8 cellular contexts compared by ENCODE assay signal in the genomic region with DNA sequence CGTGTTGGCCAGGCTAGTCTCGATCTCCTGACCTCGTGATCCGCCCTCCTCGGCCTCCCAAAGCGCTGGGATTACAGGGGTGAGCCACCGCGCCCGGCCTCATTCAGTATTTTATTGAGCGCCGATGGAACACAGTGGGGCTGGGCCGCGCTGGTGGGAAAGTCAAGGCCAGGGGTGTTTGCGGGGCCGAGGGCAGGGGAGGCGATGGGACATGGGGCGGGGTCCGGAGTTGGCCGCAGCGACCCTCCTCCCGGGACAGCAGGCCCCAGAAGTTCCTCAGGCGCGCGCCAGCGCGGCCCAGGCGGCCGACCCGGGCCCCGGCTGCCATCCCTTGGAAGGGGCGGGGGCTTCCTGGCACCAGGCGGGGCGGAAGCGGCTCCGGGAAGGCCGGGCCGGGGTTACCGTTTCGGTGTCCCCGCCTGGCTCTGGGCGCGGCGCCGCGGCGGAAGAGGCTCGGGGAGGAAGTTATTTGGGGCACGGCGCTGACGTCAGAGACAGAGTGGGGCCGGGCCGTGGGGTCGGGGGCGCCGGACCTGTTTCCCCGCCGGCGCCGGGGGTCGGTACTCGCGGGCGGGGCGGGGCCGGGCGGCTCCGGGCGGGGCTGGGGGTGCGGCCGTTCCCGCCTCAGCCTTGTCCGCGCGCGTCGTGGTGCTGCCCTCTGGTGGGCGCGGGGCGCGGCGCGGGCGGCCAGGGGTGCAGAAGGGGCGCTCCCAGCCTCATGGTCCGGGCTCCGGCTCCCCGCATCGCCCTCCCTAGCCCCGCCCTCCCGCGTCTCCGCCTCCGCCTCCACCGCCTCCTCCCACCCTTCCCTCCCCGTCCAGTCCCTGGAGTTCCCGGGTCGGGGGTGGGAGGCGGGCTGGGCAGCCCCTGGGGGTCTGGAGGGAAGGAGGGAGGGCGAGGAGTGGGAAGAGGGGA. TPM values are rescaled to one million over a fixed set of nuclear protein-coding genes. Genes with fewer than 3 reads are reported as not detected.
DNase-seq lines count a peak whose midpoint lies in the region; ATAC-seq and TF ChIP-seq lines count a peak whose summit lies in the region.

No MANE protein-coding gene starts in this region.

- TF ChIP-seq CTCF in PC-3 (conservative IDR thresholded peaks at IDR 0.05; ENCODE audit: low read depth, low read length) (0 out of 2 replicates have a peak, but pooled peaks have one; percentile 17), fibroblast of mammary gland (conservative IDR thresholded peaks at IDR 0.05; ENCODE audit: control insufficient read depth, insufficient read depth, low read depth, low read length) (no peak)

- H3K4me1 ChIP-seq in PC-3 (ENCODE audit: insufficient read depth, low read length) = peaks cover 15% of the 10 kb centered on the region

- no peaks in the 10 kb centered on the region for H3K9me3 Mint-ChIP-seq in IgD-negative memory B cell
- no peaks in the 10 kb centered on the region for H3K9me3 Mint-ChIP-seq in activated T-cell treated with anti-CD3 and anti-CD28 coated beads, Interleukin-2, amount 50 U/mL, for 72 hours
- H3K9me3 Mint-ChIP-seq in natural killer cell treated with Interleukin-12 subunit alpha and Interleukin-12 subunit beta and Interleukin-15 and Interleukin-18, amount 100 ng/mL, for 72 hours = no peaks in the 10 kb centered on the region

- no peaks in the 10 kb centered on the region for H3K36me3 Mint-ChIP-seq in IgD-negative memory B cell
- H3K36me3 Mint-ChIP-seq in activated T-cell treated with anti-CD3 and anti-CD28 coated beads, Interleukin-2, amount 50 U/mL, for 72 hours (ENCODE audit: insufficient read depth in 2 of 2) = no peaks in the 10 kb centered on the region
- no peaks in the 10 kb centered on the region for H3K36me3 Mint-ChIP-seq in natural killer cell treated with Interleukin-12 subunit alpha and Interleukin-12 subunit beta and Interleukin-15 and Interleukin-18, amount 100 ng/mL, for 72 hours

- no peaks in the 10 kb centered on the region for H3K9me3 ChIP-seq in PC-3 (ENCODE audit: low read length)

- no peaks in the 10 kb centered on the region for H3K9me2 ChIP-seq in PC-3 (replicated peaks; ENCODE audit: low read length)

- H2AFZ ChIP-seq in PC-3 (ENCODE audit: low read length) = peak overlapping the region; percentile 77

- peak overlapping the region; percentile 73 for H3K4me2 ChIP-seq in PC-3 (ENCODE audit: low read length)

- peak overlapping the region; percentile 50 to 89 (median 81) for H3K4me3 Mint-ChIP-seq in IgD-negative memory B cell
- peak overlapping the region; percentile 83 to 85 for H3K4me3 Mint-ChIP-seq in activated T-cell treated with anti-CD3 and anti-CD28 coated beads, Interleukin-2, amount 50 U/mL, for 72 hours
- peak overlapping the region; percentile 60 for H3K4me3 Mint-ChIP-seq in natural killer cell treated with Interleukin-12 subunit alpha and Interleukin-12 subunit beta and Interleukin-15 and Interleukin-18, amount 100 ng/mL, for 72 hours

- peak; percentile 66 for ATAC-seq in GM21528 (IDR thresholded peaks at IDR 0.05; ENCODE audit: low FRiP score, unreplicated experiment)
- peak; percentile 78 for ATAC-seq in PC-3
- ATAC-seq in activated T-cell treated with anti-CD3 and anti-CD28 coated beads, Interleukin-2, amount 50 U/mL, for 72 hours (replicated peaks in 1 of 2) = peak; percentile 90
- peak; percentile 95 for ATAC-seq in natural killer cell treated with Interleukin-12 subunit alpha and Interleukin-12 subunit beta and Interleukin-15 and Interleukin-18, amount 100 ng/mL, for 72 hours
- ATAC-seq in stimulated activated naive CD8-positive, alpha-beta T cell treated with anti-CD3 and anti-CD28 coated beads, Interleukin-15, Interleukin-2, amounts not matched to agents 100 U/mL and 50 U/mL, for 24 hours = peak; percentile 93

- POLR2A ChIA-PET in PC-3 (lab: Charles Lee; ENCODE audit: unreplicated experiment) = no interaction called here

- no peaks in the 10 kb centered on the region for H3K36me3 ChIP-seq in PC-3 (ENCODE audit: low read depth, low read length)

- CTCF ChIA-PET in PC-3 (lab: Charles Lee) = no interaction called here

- intact Hi-C loops in PC-3 (cut with micrococcal nuclease) = loop anchor here (5.0 kb wide), 1 partner anchor 39 kb away; the partner anchor contains the start of gene KCTD5

- H3K27ac Mint-ChIP-seq in IgD-negative memory B cell = peak overlapping the region in 2 of 3 donors; percentile 10 to 64
- peak overlapping the region; percentile 68 for H3K27ac Mint-ChIP-seq in activated T-cell treated with anti-CD3 and anti-CD28 coated beads, Interleukin-2, amount 50 U/mL, for 72 hours
- H3K27ac Mint-ChIP-seq in natural killer cell treated with Interleukin-12 subunit alpha and Interleukin-12 subunit beta and Interleukin-15 and Interleukin-18, amount 100 ng/mL, for 72 hours = peak overlapping the region; percentile 53 to 70

- DNase-seq in DMS53 (lab: John Stamatoyannopoulos, UW) = peak; percentile 93
- peak; percentile 80 for DNase-seq in PC-3
- peak; percentile 92 to 94 for DNase-seq in activated T-cell treated with anti-CD3 and anti-CD28 coated beads, Interleukin-2, amount 50 U/mL, for 72 hours
- peak; percentile 73 for DNase-seq in fibroblast of mammary gland (ENCODE audit: low read depth)
- peak; percentile 92 for DNase-seq in natural killer cell treated with Interleukin-12 subunit alpha and Interleukin-12 subunit beta and Interleukin-15 and Interleukin-18, amount 100 ng/mL, for 72 hours (ENCODE audit: low spot score)
- DNase-seq in stimulated activated naive CD8-positive, alpha-beta T cell treated with anti-CD3 and anti-CD28 coated beads, Interleukin-15, Interleukin-2, amounts not matched to agents 100 U/mL and 50 U/mL, for 24 hours = peak; percentile 92

- H3F3A ChIP-seq in PC-3 (ENCODE audit: low read length, unreplicated experiment) = no peaks in the 10 kb centered on the region

- H3K79me2 ChIP-seq in PC-3 (ENCODE audit: low read length) = no peaks in the 10 kb centered on the region

- H3K27me3 ChIP-seq in PC-3 (ENCODE audit: low read length) = no peaks in the 10 kb centered on the region

- H3K27ac ChIP-seq in PC-3 (ENCODE audit: low read length) = peak overlapping the region; percentile 42; the same call in 1 of the 2 replicates

- peak overlapping the region; percentile 79 for H3K9ac ChIP-seq in PC-3 (ENCODE audit: low read length)

- H4K20me1 ChIP-seq in PC-3 (ENCODE audit: low read length) = no peaks in the 10 kb centered on the region

- peaks cover 0 to 1% (median 0%) of the 10 kb centered on the region in 3 donors for H3K4me1 Mint-ChIP-seq in IgD-negative memory B cell
- peaks cover 5% of the 10 kb centered on the region for H3K4me1 Mint-ChIP-seq in activated T-cell treated with anti-CD3 and anti-CD28 coated beads, Interleukin-2, amount 50 U/mL, for 72 hours (ENCODE audit: low read depth)
- H3K4me1 Mint-ChIP-seq in natural killer cell treated with Interleukin-12 subunit alpha and Interleukin-12 subunit beta and Interleukin-15 and Interleukin-18, amount 100 ng/mL, for 72 hours (ENCODE audit: low read depth in 2 of 2) = peaks cover 0 to 2% of the 10 kb centered on the region in 2 donors

- BruUV-seq in PC-3 (replicated peaks; lab: Mats Ljungman, UMichigan) = no TSS peak

- H3K27me3 Mint-ChIP-seq in IgD-negative memory B cell = peaks cover 6% of the 10 kb centered on the region
- H3K27me3 Mint-ChIP-seq in activated T-cell treated with anti-CD3 and anti-CD28 coated beads, Interleukin-2, amount 50 U/mL, for 72 hours (ENCODE audit: low read depth) = peaks cover 6% of the 10 kb centered on the region
- H3K27me3 Mint-ChIP-seq in natural killer cell treated with Interleukin-12 subunit alpha and Interleukin-12 subunit beta and Interleukin-15 and Interleukin-18, amount 100 ng/mL, for 72 hours = peaks cover 4 to 14% of the 10 kb centered on the region in 2 donors

- H3K4me3 ChIP-seq in PC-3 (ENCODE audit: low read length) (peak overlapping the region; percentile 68), fibroblast of mammary gland (ENCODE audit: control insufficient read depth, low read depth, low read length) (peak overlapping the region; percentile 50)

RNA-seq across cellular contexts. Expression of gene PRSS27, which starts 1.0 kb away (rescaled TPM):
- polyA plus RNA-seq in IgD-negative memory B cell = not detected
- total RNA-seq in PC-3 (2014; rRNA removed) = 1.2 TPM in 1 of 2 replicates, not detected in the other
- total RNA-seq in activated T-cell treated with anti-CD3 and anti-CD28 coated beads, Interleukin-2, amount 50 U/mL, for 72 hours = 1 to 10 TPM; 7.6 to 8.8 TPM
- 1 to 10 TPM; 1.1 to 1.4 TPM for total RNA-seq in natural killer cell treated with Interleukin-12 subunit alpha and Interleukin-12 subunit beta and Interleukin-15 and Interleukin-18, amount 100 ng/mL, for 72 hours

RNA-seq across cellular contexts. Expression of gene SRRM2, which starts 31.5 kb away (rescaled TPM):
- polyA plus RNA-seq in IgD-negative memory B cell = 159 TPM
- total RNA-seq in PC-3 (2014; rRNA removed) = 72.6 and 182 TPM in 2 replicates
- total RNA-seq in activated T-cell treated with anti-CD3 and anti-CD28 coated beads, Interleukin-2, amount 50 U/mL, for 72 hours = 100 to 1,000 TPM; 696 to 731 TPM
- 1,000 to 10,000 TPM in 1 of 2 donors, 100 to 1,000 TPM in 1; 569 to 1,109 TPM for total RNA-seq in natural killer cell treated with Interleukin-12 subunit alpha and Interleukin-12 subunit beta and Interleukin-15 and Interleukin-18, amount 100 ng/mL, for 72 hours

RNA-seq across cellular contexts. Expression of gene KCTD5, which starts 38.7 kb away (rescaled TPM):
- 24.9 TPM for polyA plus RNA-seq in IgD-negative memory B cell
- 52.2 and 62.1 TPM in 2 replicates for total RNA-seq in PC-3 (2014; rRNA removed)
- total RNA-seq in activated T-cell treated with anti-CD3 and anti-CD28 coated beads, Interleukin-2, amount 50 U/mL, for 72 hours = 10 to 100 TPM; 44.8 to 50.2 TPM
- 10 to 100 TPM; 46.2 to 65.0 TPM for total RNA-seq in natural killer cell treated with Interleukin-12 subunit alpha and Interleukin-12 subunit beta and Interleukin-15 and Interleukin-18, amount 100 ng/mL, for 72 hours

RNA-seq across cellular contexts. Expression of gene ELOB, which starts 56.1 kb away (rescaled TPM):
- 262 TPM for polyA plus RNA-seq in IgD-negative memory B cell
- 203 and 289 TPM in 2 replicates for total RNA-seq in PC-3 (2014; rRNA removed)
- 100 to 1,000 TPM; 158 to 208 TPM for total RNA-seq in activated T-cell treated with anti-CD3 and anti-CD28 coated beads, Interleukin-2, amount 50 U/mL, for 72 hours
- 100 to 1,000 TPM; 196 to 201 TPM for total RNA-seq in natural killer cell treated with Interleukin-12 subunit alpha and Interleukin-12 subunit beta and Interleukin-15 and Interleukin-18, amount 100 ng/mL, for 72 hours

Comparison
In these comparisons a context has a peak if more than half of its experiments do, and no peak if none do; other contexts are left out.
1. Peak in every context shown above with its lines: DNase-seq, ATAC-seq, H3K4me3 ChIP-seq and H3K27ac ChIP-seq.